15 cellular contexts compared by ENCODE assay signal in genomic region chr2:60335533-60336237, GRCh38.
DNase-seq lines count a peak whose midpoint lies in the region; ATAC-seq and TF ChIP-seq lines count a peak whose summit lies in the region.
"Had no signal": no experiment of that assay in that cellular context is flagged by ENCODE, and none has a peak within 500 bp of the region (broad histone marks: within the 10 kb centered on the region; RNA-seq: fewer than 3 reads in every experiment).

No MANE protein-coding gene starts in this region.

- no peaks in the 10 kb centered on the region for H3K36me3 ChIP-seq in neural progenitor cell
- no peaks in the 10 kb centered on the region for H3K36me3 ChIP-seq in tibial artery
- H3K36me3 ChIP-seq: HAP-1 had no signal

- ATAC-seq in WTC11 (peak; percentile 45), esophagus mucosa (no peak), GM21825 (IDR thresholded peaks at IDR 0.05; ENCODE audit: unreplicated experiment) (no peak)
- ATAC-seq: activated CD4-positive, CD25-positive, alpha-beta regulatory T cell treated with anti-CD3 and anti-CD28 coated beads, Interleukin-2, amount 50 U/mL, for 24 hours; Panc1; stimulated activated effector memory CD8-positive, alpha-beta T cell treated with anti-CD3 and anti-CD28 coated beads, Interleukin-12 subunit alpha, Interleukin-12 subunit beta, amount 100 ng/mL, for 72 hours had no signal

- CTCF ChIA-PET in WTC11 (lab: Charles Lee): interaction anchor here (2.6 to 2.9 kb wide), 2 partner anchors 215 to 246 kb away, joined by 15 to 27 read pairs; no protein-coding TSS in a partner anchor

- TF ChIP-seq CTCF in WTC11 (IDR thresholded peaks at IDR 0.05): no peak
- TF ChIP-seq CTCF in neural progenitor cell (IDR thresholded peaks at IDR 0.05): no peak
- no peak for TF ChIP-seq CTCF in tibial artery (IDR thresholded peaks at IDR 0.05)

- peaks cover 10% of the 10 kb centered on the region for H3K4me1 Mint-ChIP-seq in WTC11
- H3K4me1 Mint-ChIP-seq in neural progenitor cell: no peaks in the 10 kb centered on the region
- H3K4me1 Mint-ChIP-seq: stimulated activated effector memory CD8-positive, alpha-beta T cell treated with anti-CD3 and anti-CD28 coated beads, Interleukin-12 subunit alpha, Interleukin-12 subunit beta, amount 100 ng/mL, for 72 hours had no signal

- H3K27ac Mint-ChIP-seq in WTC11: no peak overlapping the region
- H3K27ac Mint-ChIP-seq in neural progenitor cell: no peak overlapping the region
- H3K27ac Mint-ChIP-seq: stimulated activated effector memory CD8-positive, alpha-beta T cell treated with anti-CD3 and anti-CD28 coated beads, Interleukin-12 subunit alpha, Interleukin-12 subunit beta, amount 100 ng/mL, for 72 hours had no signal

- H4K20me1 ChIP-seq in neural progenitor cell (ENCODE audit: low read depth): no peaks in the 10 kb centered on the region

- H3K9me3 ChIP-seq in neural progenitor cell (ENCODE audit: low read depth) (no peaks in the 10 kb centered on the region), tibial artery (no peaks in the 10 kb centered on the region)
- H3K9me3 ChIP-seq: HAP-1 had no signal

- H3K4me2 ChIP-seq in neural progenitor cell: no peak overlapping the region

- H3K4me1 ChIP-seq in neural progenitor cell: peaks cover 7% of the 10 kb centered on the region
- no peaks in the 10 kb centered on the region for H3K4me1 ChIP-seq in tibial artery
- H3K4me1 ChIP-seq: HAP-1 had no signal

- no peaks in the 10 kb centered on the region for H3K36me3 Mint-ChIP-seq in WTC11
- H3K36me3 Mint-ChIP-seq in neural progenitor cell: no peaks in the 10 kb centered on the region
- H3K36me3 Mint-ChIP-seq: stimulated activated effector memory CD8-positive, alpha-beta T cell treated with anti-CD3 and anti-CD28 coated beads, Interleukin-12 subunit alpha, Interleukin-12 subunit beta, amount 100 ng/mL, for 72 hours had no signal

- no peaks in the 10 kb centered on the region for H3K79me2 ChIP-seq in neural progenitor cell (ENCODE audit: low read depth)

- DNase-seq in COLO829 (ENCODE audit: low spot score) (peak; percentile 76), MV-4-11 (lab: John Stamatoyannopoulos, UW) (peak; percentile 70), WTC11 (ENCODE audit: low spot score) (no peak), neural progenitor cell (ENCODE audit: low spot score) (no peak), tibial artery (no peak), NCI-H345 treated with DMSO at 0.1 percent for 48 hours (lab: John Stamatoyannopoulos, UW; ENCODE audit: unreplicated experiment) (no peak)
- DNase-seq: IMR-90, NCI-H1092 had no signal

- no peaks in the 10 kb centered on the region for H3K9me3 Mint-ChIP-seq in WTC11
- H3K9me3 Mint-ChIP-seq in neural progenitor cell: no peaks in the 10 kb centered on the region

- no peaks in the 10 kb centered on the region; the same call in 1 of the 2 replicates for H3K27me3 Mint-ChIP-seq in WTC11 (ENCODE audit: low read depth)
- H3K27me3 Mint-ChIP-seq in neural progenitor cell (ENCODE audit: insufficient read depth, low read depth): no peaks in the 10 kb centered on the region

- H3K27me3 ChIP-seq in neural progenitor cell (no peaks in the 10 kb centered on the region), tibial artery (no peaks in the 10 kb centered on the region)

- POLR2A ChIA-PET in WTC11 (lab: Charles Lee): no interaction called here

- intact Hi-C loops in tibial artery (cut with DNase I; ENCODE audit: low total_unique reads): no loop called here

- H3K4me3 ChIP-seq in neural progenitor cell (no peak overlapping the region), tibial artery (no peak overlapping the region)
- H3K4me3 ChIP-seq: HAP-1, skin epidermis had no signal

- H3K27ac ChIP-seq in neural progenitor cell: no peak overlapping the region
- no peak overlapping the region for H3K27ac ChIP-seq in tibial artery

- H2AFZ ChIP-seq in neural progenitor cell (replicated peaks): peak overlapping the region; percentile 47

- no peak overlapping the region for H3K9ac ChIP-seq in neural progenitor cell

- H3F3A ChIP-seq in neural progenitor cell (ENCODE audit: low read depth): no peaks in the 10 kb centered on the region

- H3K4me3 Mint-ChIP-seq in WTC11 (no peak overlapping the region), neural progenitor cell (no peak overlapping the region)
- H3K4me3 Mint-ChIP-seq: stimulated activated effector memory CD8-positive, alpha-beta T cell treated with anti-CD3 and anti-CD28 coated beads, Interleukin-12 subunit alpha, Interleukin-12 subunit beta, amount 100 ng/mL, for 72 hours had no signal

TF ChIP-seq in WTC11, 78 proteins besides CTCF, POLR2A, EP300 and RAD21:
- TF ChIP-seq SMAD3 (CRISPR knock-in tag; IDR thresholded peaks at IDR 0.05; ENCODE audit: borderline replicate concordance) (no peak), IRF2 (CRISPR knock-in tag; IDR thresholded peaks at IDR 0.05; ENCODE audit: borderline replicate concordance, low read depth) (no peak), SP1 (CRISPR knock-in tag; conservative IDR thresholded peaks at IDR 0.05) (no peak), FOXP1 (CRISPR knock-in tag; IDR thresholded peaks at IDR 0.05; ENCODE audit: borderline replicate concordance) (no peak), E2F1 (CRISPR knock-in tag; IDR thresholded peaks at IDR 0.05) (no peak), ZNF317 (CRISPR knock-in tag; IDR thresholded peaks at IDR 0.05; ENCODE audit: borderline replicate concordance, low read depth) (no peak), TP53 (CRISPR knock-in tag; IDR thresholded peaks at IDR 0.05) (no peak)
- TF ChIP-seq, protein P1, sequence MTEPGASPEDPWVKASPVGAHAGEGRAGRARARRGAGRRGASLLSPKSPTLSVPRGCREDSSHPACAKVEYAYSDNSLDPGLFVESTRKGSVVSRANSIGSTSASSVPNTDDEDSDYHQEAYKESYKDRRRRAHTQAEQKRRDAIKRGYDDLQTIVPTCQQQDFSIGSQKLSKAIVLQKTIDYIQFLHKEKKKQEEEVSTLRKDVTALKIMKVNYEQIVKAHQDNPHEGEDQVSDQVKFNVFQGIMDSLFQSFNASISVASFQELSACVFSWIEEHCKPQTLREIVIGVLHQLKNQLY (CRISPR knock-in tag; IDR thresholded peaks at IDR 0.05): no peak
- TF ChIP-seq, protein P2, sequence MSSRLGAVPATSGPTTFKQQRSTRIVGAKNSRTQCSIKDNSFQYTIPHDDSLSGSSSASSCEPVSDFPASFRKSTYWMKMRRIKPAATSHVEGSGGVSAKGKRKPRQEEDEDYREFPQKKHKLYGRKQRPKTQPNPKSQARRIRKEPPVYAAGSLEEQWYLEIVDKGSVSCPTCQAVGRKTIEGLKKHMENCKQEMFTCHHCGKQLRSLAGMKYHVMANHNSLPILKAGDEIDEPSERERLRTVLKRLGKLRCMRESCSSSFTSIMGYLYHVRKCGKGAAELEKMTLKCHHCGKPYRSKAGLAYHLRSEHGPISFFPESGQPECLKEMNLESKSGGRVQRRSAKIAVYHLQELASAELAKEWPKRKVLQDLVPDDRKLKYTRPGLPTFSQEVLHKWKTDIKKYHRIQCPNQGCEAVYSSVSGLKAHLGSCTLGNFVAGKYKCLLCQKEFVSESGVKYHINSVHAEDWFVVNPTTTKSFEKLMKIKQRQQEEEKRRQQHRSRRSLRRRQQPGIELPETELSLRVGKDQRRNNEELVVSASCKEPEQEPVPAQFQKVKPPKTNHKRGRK (CRISPR knock-in tag; IDR thresholded peaks at IDR 0.05; ENCODE audit: borderline replicate concordance): no peak

Comparison
In these comparisons a context has a peak if more than half of its experiments do, and no peak if none do; other contexts are left out.
1. DNase-seq: peak in COLO829 (single experiment) and MV-4-11 (single experiment); none in WTC11 (single experiment), neural progenitor cell (single experiment), tibial artery (0 of 2) and NCI-H345 treated with DMSO at 0.1 percent for 48 hours (single experiment).